8 cellular contexts compared by ENCODE assay signal in the genomic region with DNA sequence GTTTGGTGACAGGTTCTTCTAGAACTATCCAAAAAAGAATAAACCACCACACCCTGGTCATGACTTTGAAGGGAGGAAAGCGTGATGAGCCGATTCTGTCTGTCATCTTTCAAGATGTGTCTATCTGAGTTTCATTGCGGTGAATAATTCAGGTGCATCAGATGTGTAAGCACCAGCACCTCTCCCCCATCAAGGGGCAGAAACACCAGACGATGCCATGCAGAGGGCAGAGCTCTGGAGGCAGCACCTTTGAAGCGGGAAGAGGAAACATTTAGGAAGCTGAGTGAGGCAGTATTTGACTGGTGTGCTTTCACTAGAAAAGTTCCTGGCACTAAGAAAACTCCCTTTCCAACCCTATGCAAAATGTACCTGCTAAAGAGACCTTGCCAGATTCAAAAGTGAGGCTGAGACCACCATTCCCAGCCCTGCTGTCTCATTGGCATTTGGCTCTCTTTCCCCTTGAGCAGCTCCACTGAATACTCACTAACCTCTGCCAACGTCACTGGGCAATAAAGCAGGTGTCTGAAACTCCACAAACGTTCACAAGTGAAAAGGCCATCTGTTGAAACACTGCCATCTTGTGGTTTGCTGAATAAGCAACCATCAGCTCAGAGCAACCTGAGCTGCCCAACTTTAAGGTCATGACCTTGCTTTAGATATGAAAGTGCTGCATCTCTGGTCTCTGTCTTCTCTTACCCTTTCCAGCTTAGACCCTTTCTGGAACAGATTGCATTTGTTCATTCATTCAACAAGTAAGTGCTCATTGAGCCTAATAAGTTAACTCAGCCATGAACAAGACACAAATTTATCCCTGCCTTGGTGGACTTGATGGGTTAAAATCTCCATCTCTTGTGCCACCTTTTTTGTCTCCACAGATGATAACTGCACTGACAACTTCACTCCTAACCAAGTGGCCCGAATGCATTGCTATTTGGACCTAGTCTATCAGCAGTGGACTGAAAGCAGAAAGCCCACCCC.
DNase-seq lines count a peak whose midpoint lies in the region; ATAC-seq lines count a peak whose summit lies in the region.

No MANE protein-coding gene starts in this region.

- peak; percentile 67 for DNase-seq in ELR (ENCODE audit: low read depth)
- peak; percentile 12 for DNase-seq in NCI-H226
- DNase-seq in amniotic epithelial cell (ENCODE audit: low read depth), result peak; percentile 7
- DNase-seq in iPS DF 4.7 (ENCODE audit: extremely low read depth, low spot score), result peak; percentile 44
- DNase-seq in stromal cell of bone marrow (ENCODE audit: low read depth), result peak; percentile 46
- DNase-seq in stimulated activated CD4-positive, alpha-beta T cell treated with anti-CD3 and anti-CD28 coated beads, Interleukin-12 subunit alpha, Interleukin-12 subunit beta, amount 100 ng/mL, for 4 hours, result no peak

- ATAC-seq in GM19468 (IDR thresholded peaks at IDR 0.05; ENCODE audit: extremely low read depth, unreplicated experiment) (peak; percentile 97), HG03457 (IDR thresholded peaks at IDR 0.05; ENCODE audit: unreplicated experiment) (peak; percentile 85)
